Comparison of ENCODE assay signal across 13 cellular contexts in the genomic region with DNA sequence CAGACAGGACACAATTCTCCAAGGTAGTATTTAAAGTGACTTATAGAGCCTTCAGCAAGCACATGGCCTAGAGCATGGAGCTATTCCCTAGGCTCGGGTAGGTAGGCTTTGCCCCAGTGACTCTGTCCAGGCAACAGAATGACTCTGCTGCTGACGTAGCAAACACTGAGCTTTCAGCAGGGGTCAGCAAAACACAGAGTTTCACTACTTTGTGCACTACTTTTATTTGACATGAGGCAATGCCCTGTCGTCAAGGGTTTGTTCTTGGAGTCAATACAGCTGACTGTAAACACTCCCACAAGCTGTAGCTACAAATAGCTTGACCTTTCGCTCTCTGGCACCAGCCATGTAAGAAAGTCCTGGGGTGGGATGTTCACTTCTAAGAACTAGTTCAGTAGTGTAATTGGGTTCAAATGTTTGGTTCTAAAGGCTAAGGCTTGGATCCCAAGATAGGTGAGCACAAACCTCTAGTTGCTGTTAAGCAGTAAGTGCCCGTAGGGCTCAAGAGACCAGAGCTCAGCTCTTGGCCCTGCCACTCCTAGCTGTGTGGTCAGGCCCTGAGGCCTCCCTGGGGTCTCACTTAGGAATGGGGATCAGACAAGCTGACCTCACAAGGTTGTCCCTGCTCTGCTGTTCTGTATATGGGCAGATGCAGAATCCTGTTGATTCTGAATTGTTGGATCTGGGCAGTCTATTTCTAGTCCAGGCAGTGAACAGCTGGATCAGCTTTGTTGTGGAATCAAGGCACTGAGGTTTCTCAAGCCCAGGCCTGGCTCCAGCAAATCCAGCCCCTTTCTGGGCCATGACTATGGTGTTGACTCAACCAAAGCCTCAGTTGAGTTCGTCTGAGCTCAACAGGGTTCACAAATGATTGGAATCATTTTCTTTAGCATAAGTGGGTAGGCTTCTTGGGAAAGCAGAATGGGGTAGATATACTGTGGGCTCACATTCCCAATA. TPM values are rescaled to one million over a fixed set of nuclear protein-coding genes. Genes with fewer than 3 reads are reported as not detected.
DNase-seq lines count a peak whose midpoint lies in the region; ATAC-seq and TF ChIP-seq lines count a peak whose summit lies in the region.
"Had no signal": no experiment of that assay in that cellular context is flagged by ENCODE, and none has a peak within 500 bp of the region (broad histone marks: within the 10 kb centered on the region; RNA-seq: fewer than 3 reads in every experiment).

No MANE protein-coding gene starts in this region.

- TF ChIP-seq CTCF in foreskin fibroblast (IDR thresholded peaks at IDR 0.05; ENCODE audit: low read depth, low read length): no peak
- peak in 1 of 3 experiments; percentile 10 for TF ChIP-seq CTCF in nephron (IDR thresholded peaks at IDR 0.05; ENCODE audit: unreplicated experiment in 3 of 3)

- peaks cover 30% of the 10 kb centered on the region for H3K4me1 Mint-ChIP-seq in nephron
- H3K4me1 Mint-ChIP-seq in activated CD4-positive, alpha-beta memory T cell treated with anti-CD3 and anti-CD28 coated beads, Interleukin-2, amount 10 ng/mL, durations not matched to agents 7 days and 5 days: peaks cover 39% of the 10 kb centered on the region

- no peak for DNase-seq in Right ventricle myocardium inferior (ENCODE audit: missing footprints)
- DNase-seq in cardiac septum (ENCODE audit: low spot score): no peak
- DNase-seq in foreskin fibroblast: peak; percentile 80
- DNase-seq in activated CD4-positive, alpha-beta memory T cell treated with anti-CD3 and anti-CD28 coated beads, Interleukin-2, amount 10 ng/mL, durations not matched to agents 7 days and 5 days: no peak
- DNase-seq in GM19240 (ENCODE audit: insufficient read length, low spot score): no peak
- DNase-seq in GF-D8 (lab: John Stamatoyannopoulos, UW): no peak
- DNase-seq: AML-193; effector CD4-positive, alpha-beta T cell; Karpas-422; stimulated activated CD4-positive, alpha-beta T cell treated with anti-CD3 and anti-CD28 coated beads, Interleukin-4, amount 100 ng/mL, for 1 hour; T-helper 9 cell had no signal

- intact Hi-C loops in Right ventricle myocardium inferior (cut with DNase I): loop anchor here (2.0 kb wide), 1 partner anchor 28 kb away; no protein-coding TSS in a partner anchor
- intact Hi-C loops in cardiac septum (cut with DNase I): no loop called here

- POLR2A ChIA-PET in activated CD4-positive, alpha-beta memory T cell treated with anti-CD3 and anti-CD28 coated beads, Interleukin-2, amount 10 ng/mL, durations not matched to agents 7 days and 5 days (lab: Charles Lee): interaction anchor here (1.1 to 4.0 kb wide), 5 partner anchors 13 to 49 kb away, joined by 3 to 52 read pairs (median 8); a partner anchor contains a TSS

- no peaks in the 10 kb centered on the region for H3K9me3 Mint-ChIP-seq in nephron
- no peaks in the 10 kb centered on the region for H3K9me3 Mint-ChIP-seq in activated CD4-positive, alpha-beta memory T cell treated with anti-CD3 and anti-CD28 coated beads, Interleukin-2, amount 10 ng/mL, durations not matched to agents 7 days and 5 days

- H3K27me3 Mint-ChIP-seq in nephron (ENCODE audit: low read depth): no peaks in the 10 kb centered on the region
- no peaks in the 10 kb centered on the region for H3K27me3 Mint-ChIP-seq in activated CD4-positive, alpha-beta memory T cell treated with anti-CD3 and anti-CD28 coated beads, Interleukin-2, amount 10 ng/mL, durations not matched to agents 7 days and 5 days

- H3K4me3 ChIP-seq in foreskin fibroblast (ENCODE audit: low read depth in 1 of 2, low read length in 2 of 2): no peak overlapping the region

- no peak overlapping the region for H3K4me3 Mint-ChIP-seq in nephron
- no peak overlapping the region for H3K4me3 Mint-ChIP-seq in activated CD4-positive, alpha-beta memory T cell treated with anti-CD3 and anti-CD28 coated beads, Interleukin-2, amount 10 ng/mL, durations not matched to agents 7 days and 5 days

- CTCF ChIA-PET in activated CD4-positive, alpha-beta memory T cell treated with anti-CD3 and anti-CD28 coated beads, Interleukin-2, amount 10 ng/mL, durations not matched to agents 7 days and 5 days (lab: Charles Lee): interaction anchor here (1.0 to 5.6 kb wide), 9 partner anchors 10 to 110 kb away, joined by 3 to 39 read pairs (median 5); a partner anchor contains a TSS

- H3K36me3 Mint-ChIP-seq in nephron (ENCODE audit: low read depth): peaks cover 22% of the 10 kb centered on the region
- peaks cover 30% of the 10 kb centered on the region for H3K36me3 Mint-ChIP-seq in activated CD4-positive, alpha-beta memory T cell treated with anti-CD3 and anti-CD28 coated beads, Interleukin-2, amount 10 ng/mL, durations not matched to agents 7 days and 5 days (ENCODE audit: low read depth)

- H3K27ac Mint-ChIP-seq in nephron: peak overlapping the region in 2 of 3 experiments; percentile 19 to 72
- H3K27ac Mint-ChIP-seq in activated CD4-positive, alpha-beta memory T cell treated with anti-CD3 and anti-CD28 coated beads, Interleukin-2, amount 10 ng/mL, durations not matched to agents 7 days and 5 days: no peak overlapping the region

- ATAC-seq in Right ventricle myocardium inferior (peak; percentile 86), GM19324 (IDR thresholded peaks at IDR 0.05; ENCODE audit: low FRiP score, unreplicated experiment) (no peak)

RNA-seq across cellular contexts. Expression of a gene that starts 10.7 kb away (rescaled TPM):
- not detected for total RNA-seq in Right ventricle myocardium inferior
- total RNA-seq in cardiac septum: 0.38 TPM
- under 1 TPM in 1 of 2 experiments, not detected in 1; 0.25 TPM for total RNA-seq in activated CD4-positive, alpha-beta memory T cell treated with anti-CD3 and anti-CD28 coated beads, Interleukin-2, amount 10 ng/mL, durations not matched to agents 7 days and 5 days

RNA-seq across cellular contexts. Expression of a gene that starts 26.8 kb away (rescaled TPM):
- 91.6 TPM for total RNA-seq in Right ventricle myocardium inferior
- 69.8 TPM for total RNA-seq in cardiac septum
- 10 to 100 TPM; 52.6 to 53.8 TPM for total RNA-seq in activated CD4-positive, alpha-beta memory T cell treated with anti-CD3 and anti-CD28 coated beads, Interleukin-2, amount 10 ng/mL, durations not matched to agents 7 days and 5 days

RNA-seq across cellular contexts. Expression of a gene that starts 47.8 kb away (rescaled TPM):
- total RNA-seq in Right ventricle myocardium inferior (5.1 TPM), cardiac septum (5.3 TPM)
- under 1 TPM; 0.08 to 0.15 TPM for total RNA-seq in activated CD4-positive, alpha-beta memory T cell treated with anti-CD3 and anti-CD28 coated beads, Interleukin-2, amount 10 ng/mL, durations not matched to agents 7 days and 5 days

RNA-seq across cellular contexts. Expression of a gene that starts 48.3 kb away (rescaled TPM):
- total RNA-seq in Right ventricle myocardium inferior (60.1 TPM), cardiac septum (46.3 TPM)
- 10 to 100 TPM in 1 of 2 experiments, 1 to 10 TPM in 1; 9.8 to 10.3 TPM for total RNA-seq in activated CD4-positive, alpha-beta memory T cell treated with anti-CD3 and anti-CD28 coated beads, Interleukin-2, amount 10 ng/mL, durations not matched to agents 7 days and 5 days

Comparison
In these comparisons a context has a peak if more than half of its experiments do, and no peak if none do; other contexts are left out.
1. DNase-seq: peak in foreskin fibroblast (2 of 2); none in Right ventricle myocardium inferior (single experiment), cardiac septum (single experiment), activated CD4-positive, alpha-beta memory T cell treated with anti-CD3 and anti-CD28 coated beads, Interleukin-2, amount 10 ng/mL, durations not matched to agents 7 days and 5 days (single experiment), GM19240 (single experiment) and GF-D8 (single experiment).